ENCODE assay signal across 34 cellular contexts in the genomic region with DNA sequence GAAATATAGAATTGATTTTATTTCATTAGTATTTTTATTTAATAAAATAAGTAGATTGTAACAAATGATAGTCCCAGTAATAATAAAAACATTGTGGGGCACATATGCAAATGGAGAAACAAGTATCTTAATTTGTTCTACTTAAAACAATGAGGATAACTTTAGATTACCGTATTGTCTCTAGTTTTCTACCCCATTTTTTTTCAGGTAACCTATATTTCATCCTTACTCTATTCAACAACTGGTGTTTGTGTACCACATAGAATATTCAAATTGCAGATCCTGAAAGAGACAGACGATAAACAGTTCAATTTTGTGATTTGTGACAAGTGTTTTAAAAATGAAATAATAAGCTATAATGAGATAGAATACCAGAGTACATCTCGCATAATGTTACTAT.
"Had no signal": no experiment of that assay in that cellular context is flagged by ENCODE, and none has a peak within 500 bp of the region (broad histone marks: within the 10 kb centered on the region; RNA-seq: fewer than 3 reads in every experiment).

No MANE protein-coding gene starts in this region.

- FAIRE-seq: astrocyte, bronchial epithelial cell had no signal

- ATAC-seq: activated naive CD4-positive, alpha-beta T cell treated with anti-CD3 and anti-CD28 coated beads, Interleukin-2, amount 50 U/mL, for 72 hours; activated naive CD8-positive, alpha-beta T cell treated with anti-CD3 and anti-CD28 coated beads, Interleukin-2, amount 50 U/mL, for 24 hours; activated T-cell treated with anti-CD3 and anti-CD28 coated beads, Interleukin-2, amount 50 U/mL, for 4 hours; activated T-cell treated with anti-CD3 and anti-CD28 coated beads, Interleukin-2, amount 50 U/mL, for 72 hours; activated T-helper 17 cell treated with anti-CD3 and anti-CD28 coated beads, Interleukin-2, amount 50 U/mL, for 72 hours; body of pancreas had no signal

- H3K4me1 ChIP-seq: adrenal gland, ascending aorta, body of pancreas, breast epithelium had no signal

- H3K27me3 ChIP-seq: adrenal gland, ascending aorta, body of pancreas, brain microvascular endothelial cell, breast epithelium, cardiac muscle cell had no signal

- H3K36me3 ChIP-seq: adrenal gland, ascending aorta, brain microvascular endothelial cell, breast epithelium, cardiac muscle cell had no signal

- H3K9me3 ChIP-seq: ascending aorta had no signal

- H3K4me3 ChIP-seq: adrenal gland, ascending aorta, body of pancreas, breast epithelium, cardiac muscle cell had no signal

- DNase-seq: activated effector memory CD4-positive, alpha-beta T cell treated with anti-CD3 and anti-CD28 coated beads, Interleukin-2, amount 50 U/mL, for 16 hours; activated effector memory CD4-positive, alpha-beta T cell treated with Interleukin-2 at 50 U/mL for 16 hours; activated gamma-delta T cell; activated gamma-delta T cell treated with Interleukin-2 at 50 U/mL for 16 hours; activated naive CD4-positive, alpha-beta T cell; activated naive CD4-positive, alpha-beta T cell treated with anti-CD3 and anti-CD28 coated beads for 36 hours; activated naive CD4-positive, alpha-beta T cell treated with anti-CD3 and anti-CD28 coated beads, Interleukin-2, amount 10 ng/mL, durations not matched to agents 7 days and 5 days; activated naive CD4-positive, alpha-beta T cell treated with anti-CD3 and anti-CD28 coated beads, Interleukin-2, amount 50 U/mL, for 16 hours; activated naive CD4-positive, alpha-beta T cell treated with Interleukin-2 at 50 U/mL for 16 hours; activated naive CD8-positive, alpha-beta T cell treated with anti-CD3 and anti-CD28 coated beads for 36 hours; activated naive CD8-positive, alpha-beta T cell treated with anti-CD3 and anti-CD28 coated beads, Interleukin-2, amount 10 ng/mL, durations not matched to agents 7 days and 5 days; activated naive CD8-positive, alpha-beta T cell treated with anti-CD3 and anti-CD28 coated beads, Interleukin-2, amount 50 U/mL, for 24 hours; activated T-cell treated with anti-CD3 and anti-CD28 coated beads, Interleukin-2, amount 50 U/mL, for 1 hour; activated T-cell treated with anti-CD3 and anti-CD28 coated beads, Interleukin-2, amount 50 U/mL, for 24 hours; activated T-cell treated with anti-CD3 and anti-CD28 coated beads, Interleukin-2, amount 50 U/mL, for 4 hours; activated T-cell treated with anti-CD3 and anti-CD28 coated beads, Interleukin-2, amount 50 U/mL, for 48 hours; activated T-cell treated with anti-CD3 and anti-CD28 coated beads, Interleukin-2, amount 50 U/mL, for 72 hours; adrenal gland; amniotic stem cell; amygdala; anterior cingulate cortex; aorta; body of pancreas; brain microvascular endothelial cell; caudate nucleus; central memory CD4-positive, alpha-beta T cell; cerebellar nuclear complex had no signal

- H3K27ac ChIP-seq: adrenal gland, ascending aorta, body of pancreas, brain microvascular endothelial cell, breast epithelium, cardiac muscle cell had no signal
